15 cellular contexts compared by ENCODE assay signal in genomic region chr5:137630216-137630971, GRCh38.
DNase-seq lines count a peak whose midpoint lies in the region; ATAC-seq and TF ChIP-seq lines count a peak whose summit lies in the region.
"Had no signal": no experiment of that assay in that cellular context is flagged by ENCODE, and none has a peak within 500 bp of the region (broad histone marks: within the 10 kb centered on the region; RNA-seq: fewer than 3 reads in every experiment).

No MANE protein-coding gene starts in this region.

- H3K79me2 ChIP-seq in GM23338 (replicated peaks; ENCODE audit: insufficient read depth) (no peaks in the 10 kb centered on the region), osteoblast (ENCODE audit: insufficient read depth, low read length) (no peaks in the 10 kb centered on the region)

- H3K4me1 ChIP-seq in GM23338 (ENCODE audit: insufficient read depth) (peaks cover 8% of the 10 kb centered on the region; the same call in 1 of the 2 replicates), left ventricle myocardium inferior (peaks cover 37% of the 10 kb centered on the region), osteoblast (ENCODE audit: insufficient read depth, low read length) (peaks cover 20% of the 10 kb centered on the region)
- H3K4me1 ChIP-seq: prostate gland had no signal

- H3K36me3 ChIP-seq in GM23338 (ENCODE audit: insufficient read depth) (no peaks in the 10 kb centered on the region), left ventricle myocardium inferior (peaks cover 12% of the 10 kb centered on the region), osteoblast (ENCODE audit: insufficient read depth, low read length) (no peaks in the 10 kb centered on the region)
- H3K36me3 ChIP-seq: prostate gland had no signal

- peaks cover 13% of the 10 kb centered on the region for H3K36me3 Mint-ChIP-seq in GM23338 (ENCODE audit: low read depth)
- H3K36me3 Mint-ChIP-seq: memory B cell had no signal

- no peaks in the 10 kb centered on the region for H3F3A ChIP-seq in GM23338 (replicated peaks; ENCODE audit: low read depth)

- no peaks in the 10 kb centered on the region for H3K27me3 Mint-ChIP-seq in GM23338 (ENCODE audit: insufficient read depth, low read depth, poor library complexity)
- H3K27me3 Mint-ChIP-seq: memory B cell; naive thymus-derived CD8-positive, alpha-beta T cell had no signal

- no peak overlapping the region for H2AFZ ChIP-seq in GM23338
- peak overlapping the region; percentile 13 for H2AFZ ChIP-seq in osteoblast (ENCODE audit: low read length)
- H2AFZ ChIP-seq: PC-9 had no signal

- H4K20me1 ChIP-seq in GM23338 (replicated peaks; ENCODE audit: insufficient read depth), result no peaks in the 10 kb centered on the region; the same call in 1 of the 2 replicates
- no peaks in the 10 kb centered on the region for H4K20me1 ChIP-seq in osteoblast (ENCODE audit: insufficient read depth, low read length)

- peak; percentile 73 for ATAC-seq in GM23338
- ATAC-seq in GM18517 (IDR thresholded peaks at IDR 0.05; ENCODE audit: unreplicated experiment), result no peak

- H3K9me3 Mint-ChIP-seq in GM23338, result no peaks in the 10 kb centered on the region
- H3K9me3 Mint-ChIP-seq: immature natural killer cell; memory B cell; naive thymus-derived CD8-positive, alpha-beta T cell had no signal

- intact Hi-C loops in left ventricle myocardium inferior (cut with micrococcal nuclease), result loop anchor here (10.0 kb wide), 1 partner anchor 114 kb away; no protein-coding TSS in a partner anchor

- H3K4me2 ChIP-seq in GM23338, result no peak overlapping the region
- H3K4me2 ChIP-seq in osteoblast (ENCODE audit: insufficient read depth, low read length), result no peak overlapping the region
- H3K4me2 ChIP-seq: PC-9 had no signal

- no peak overlapping the region for H3K4me3 ChIP-seq in GM23338
- no peak overlapping the region for H3K4me3 ChIP-seq in left ventricle myocardium inferior
- H3K4me3 ChIP-seq in osteoblast (ENCODE audit: insufficient read depth, low read length), result no peak overlapping the region
- H3K4me3 ChIP-seq: PC-9, prostate gland, spleen had no signal

- H3K4me3 Mint-ChIP-seq in GM23338, result no peak overlapping the region
- H3K4me3 Mint-ChIP-seq: immature natural killer cell; memory B cell; naive thymus-derived CD8-positive, alpha-beta T cell had no signal

- peaks cover 6% of the 10 kb centered on the region for H3K9me3 ChIP-seq in left ventricle myocardium inferior (replicated peaks)
- no peaks in the 10 kb centered on the region for H3K9me3 ChIP-seq in osteoblast (ENCODE audit: low read depth, low read length)
- H3K9me3 ChIP-seq: prostate gland, spleen had no signal

- H3K27ac ChIP-seq in GM23338 (ENCODE audit: low read depth) (peak overlapping the region; percentile 81; the same call in 1 of the 2 replicates), cingulate gyrus (ENCODE audit: low read depth, low read length) (peak overlapping the region; percentile 39), left ventricle myocardium inferior (replicated peaks) (peak overlapping the region; percentile 70), osteoblast (ENCODE audit: low read depth, low read length) (no peak overlapping the region)
- H3K27ac ChIP-seq: PC-9, prostate gland had no signal

- TF ChIP-seq CTCF in GM23338 (conservative IDR thresholded peaks at IDR 0.05; ENCODE audit: low read depth in 2 of 2) (no peak), left ventricle myocardium inferior (IDR thresholded peaks at IDR 0.05; ENCODE audit: borderline replicate concordance) (no peak), osteoblast (IDR thresholded peaks at IDR 0.05; ENCODE audit: extremely low read depth, low read depth, low read length) (no peak)

- no peak overlapping the region; the same call in 1 of the 2 replicates for H3K27ac Mint-ChIP-seq in GM23338
- H3K27ac Mint-ChIP-seq: immature natural killer cell, memory B cell had no signal

- no peaks in the 10 kb centered on the region for H3K9me2 ChIP-seq in GM23338 (ENCODE audit: insufficient read depth)

- no peaks in the 10 kb centered on the region for H3K27me3 ChIP-seq in GM23338 (ENCODE audit: insufficient read depth)
- no peaks in the 10 kb centered on the region for H3K27me3 ChIP-seq in left ventricle myocardium inferior (ENCODE audit: low read depth)
- no peaks in the 10 kb centered on the region for H3K27me3 ChIP-seq in osteoblast (ENCODE audit: insufficient read depth, low read length)
- H3K27me3 ChIP-seq: spleen had no signal

- peaks cover 13% of the 10 kb centered on the region for H3K4me1 Mint-ChIP-seq in GM23338
- H3K4me1 Mint-ChIP-seq: immature natural killer cell had no signal

- DNase-seq in GM23338 (ENCODE audit: low spot score), result no peak
- DNase-seq in left ventricle myocardium inferior, result no peak
- DNase-seq in osteoblast (ENCODE audit: insufficient read length, low spot score, missing footprints), result no peak
- no peak for DNase-seq in GOT3 (lab: John Stamatoyannopoulos, UW)
- DNase-seq in activated naive CD4-positive, alpha-beta T cell (lab: John Stamatoyannopoulos, UW), result no peak
- no peak for DNase-seq in nucleus accumbens (lab: John Stamatoyannopoulos, UW)
- DNase-seq: activated effector memory CD4-positive, alpha-beta T cell treated with Interleukin-2 at 50 U/mL for 16 hours; spleen had no signal

TF ChIP-seq in GM23338, 12 proteins besides CTCF, POLR2A, EP300 and RAD21 (continues in another document):
- TF ChIP-seq, protein P1, sequence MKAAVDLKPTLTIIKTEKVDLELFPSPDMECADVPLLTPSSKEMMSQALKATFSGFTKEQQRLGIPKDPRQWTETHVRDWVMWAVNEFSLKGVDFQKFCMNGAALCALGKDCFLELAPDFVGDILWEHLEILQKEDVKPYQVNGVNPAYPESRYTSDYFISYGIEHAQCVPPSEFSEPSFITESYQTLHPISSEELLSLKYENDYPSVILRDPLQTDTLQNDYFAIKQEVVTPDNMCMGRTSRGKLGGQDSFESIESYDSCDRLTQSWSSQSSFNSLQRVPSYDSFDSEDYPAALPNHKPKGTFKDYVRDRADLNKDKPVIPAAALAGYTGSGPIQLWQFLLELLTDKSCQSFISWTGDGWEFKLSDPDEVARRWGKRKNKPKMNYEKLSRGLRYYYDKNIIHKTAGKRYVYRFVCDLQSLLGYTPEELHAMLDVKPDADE (IDR thresholded peaks at IDR 0.05), result no peak
- TF ChIP-seq EZH2 (IDR thresholded peaks at IDR 0.05; ENCODE audit: low read depth, unreplicated experiment) (no peak), EZH2phosphoT487 (IDR thresholded peaks at IDR 0.05; ENCODE audit: unreplicated experiment) (no peak), NANOG (IDR thresholded peaks at IDR 0.05; ENCODE audit: borderline replicate concordance) (no peak), CREB1 (CRISPR knock-in tag; IDR thresholded peaks at IDR 0.05; ENCODE audit: low read depth) (no peak), POLR2AphosphoS5 (IDR thresholded peaks at IDR 0.05; ENCODE audit: low read depth) (no peak), JUNB (IDR thresholded peaks at IDR 0.05; ENCODE audit: unreplicated experiment) (no peak)
